Comparison of ENCODE assay signal across 19 cellular contexts in the genomic region with DNA sequence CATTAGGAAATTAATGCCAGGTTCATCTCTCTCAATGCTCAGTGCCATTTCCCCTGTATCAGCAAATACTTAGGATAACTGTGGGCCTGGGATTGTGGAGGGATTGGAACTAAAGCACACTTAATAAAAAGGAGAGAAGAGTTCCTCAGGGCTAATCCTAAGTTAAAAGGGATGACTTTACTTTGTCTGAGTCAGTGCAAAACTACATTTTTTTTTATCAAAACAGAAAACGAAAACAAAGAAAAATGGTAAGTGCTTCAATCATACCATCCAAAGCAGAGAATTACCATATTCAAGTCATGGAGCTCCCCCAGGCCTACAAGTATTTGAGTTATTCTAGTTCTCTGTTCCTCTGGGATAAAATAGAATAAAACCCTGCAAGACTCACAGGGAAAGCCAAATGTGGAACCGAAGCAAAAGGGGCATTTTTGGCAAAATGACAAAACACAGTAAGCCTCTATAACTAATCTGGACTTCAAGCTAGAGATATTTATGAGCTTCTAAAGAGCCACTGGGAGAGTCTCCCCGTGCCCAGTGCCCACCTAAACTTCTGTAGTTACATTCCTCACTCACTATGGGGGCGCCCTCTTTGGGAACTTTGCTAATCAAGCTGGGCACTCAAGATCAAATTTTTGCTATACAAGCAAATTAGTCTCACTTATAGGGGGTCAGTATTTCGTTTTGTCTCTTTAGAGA. TPM values are rescaled to one million over a fixed set of nuclear protein-coding genes. Genes with fewer than 3 reads are reported as not detected.
DNase-seq lines count a peak whose midpoint lies in the region; ATAC-seq, FAIRE-seq and TF ChIP-seq lines count a peak whose summit lies in the region.
"Had no signal": no experiment of that assay in that cellular context is flagged by ENCODE, and none has a peak within 500 bp of the region (broad histone marks: within the 10 kb centered on the region; RNA-seq: fewer than 3 reads in every experiment).

No MANE protein-coding gene starts in this region.

- 1% methylated on average over 4 of the region's 5 CpGs for WGBS in HepG2 (ENCODE audit: low lambda C conversion rate)
- WGBS in right lobe of liver (ENCODE audit: insufficient coverage, low coverage, low lambda C conversion rate, missing lambda C conversion rate): 70% methylated on average over 5 of the region's 5 CpGs

- no peak overlapping the region for H2AFZ ChIP-seq in HepG2 (ENCODE audit: low read length)

- no peaks in the 10 kb centered on the region for H3K9me3 Mint-ChIP-seq in WTC11
- no peaks in the 10 kb centered on the region for H3K9me3 Mint-ChIP-seq in activated naive CD4-positive, alpha-beta T cell treated with anti-CD3 and anti-CD28 coated beads for 36 hours
- H3K9me3 Mint-ChIP-seq: CD8-positive, alpha-beta T cell; T-cell had no signal

- ATAC-seq in HepG2: no peak
- ATAC-seq in right lobe of liver: no peak
- ATAC-seq in WTC11: peak; percentile 51
- no peak for ATAC-seq in HG03432 (IDR thresholded peaks at IDR 0.05; ENCODE audit: unreplicated experiment)
- no peak for ATAC-seq in GM18870 (IDR thresholded peaks at IDR 0.05; ENCODE audit: unreplicated experiment)
- no peak for ATAC-seq in GM21528 (IDR thresholded peaks at IDR 0.05; ENCODE audit: low FRiP score, unreplicated experiment)
- ATAC-seq: CD8-positive, alpha-beta T cell; stimulated activated naive CD8-positive, alpha-beta T cell treated with anti-CD3 and anti-CD28 coated beads, Interleukin-15, Interleukin-2, amounts not matched to agents 100 U/mL and 50 U/mL, for 24 hours; T-cell had no signal

- no peaks in the 10 kb centered on the region for H3K9me3 ChIP-seq in HepG2 (ENCODE audit: low read length)
- H3K9me3 ChIP-seq in right lobe of liver: no peaks in the 10 kb centered on the region
- H3K9me3 ChIP-seq: uterus had no signal

- TF ChIP-seq RAD21 in HepG2 (CRISPR knock-in tag; IDR thresholded peaks at IDR 0.05): no peak

- CTCF ChIA-PET in HepG2 (lab: Yijun Ruan, JAX; ENCODE audit: low intra/inter-chr PET ratio, low total read pairs) (no interaction called here), WTC11 (lab: Charles Lee) (interaction anchor here (1.0 kb wide), 1 partner anchor 371 kb away, joined by 4 read pairs; no protein-coding TSS in a partner anchor)
- CTCF ChIA-PET in activated naive CD4-positive, alpha-beta T cell treated with anti-CD3 and anti-CD28 coated beads for 36 hours (lab: Charles Lee): interaction anchor here (0.7 kb wide), 1 partner anchor 514 kb away, joined by 3 read pairs; no protein-coding TSS in a partner anchor

- H4K20me1 ChIP-seq in HepG2 (ENCODE audit: insufficient read depth, low read length): no peaks in the 10 kb centered on the region

- in situ Hi-C loops in HepG2 (cut with HindIII; ENCODE audit: extremely low pct_ligation_motif_present, low pct_unique_long_range_greater_than_20kb): no loop called here

- H3K27ac ChIP-seq in HepG2 (ENCODE audit: extremely low read length, insufficient read depth, low read length) (no peak overlapping the region), right lobe of liver (no peak overlapping the region)

- H3K27me3 ChIP-seq in HepG2 (ENCODE audit: control insufficient read depth in 1 of 2, insufficient read depth in 2 of 2, low read length in 2 of 2) (no peaks in the 10 kb centered on the region; a peak in 1 of 5 replicates), right lobe of liver (no peaks in the 10 kb centered on the region)
- H3K27me3 ChIP-seq: uterus had no signal

- DNase-seq in HepG2 (ENCODE audit: low spot score) (no peak), right lobe of liver (no peak), WTC11 (ENCODE audit: low spot score) (no peak), fibroblast of the aortic adventitia (ENCODE audit: low read depth) (peak; percentile 46)
- DNase-seq in activated naive CD4-positive, alpha-beta T cell treated with anti-CD3 and anti-CD28 coated beads for 36 hours: no peak
- DNase-seq: activated CD4-positive, CD25-positive, alpha-beta regulatory T cell; activated naive CD4-positive, alpha-beta T cell treated with anti-CD3 and anti-CD28 coated beads, Interleukin-2, amount 50 U/mL, for 16 hours; CD8-positive, alpha-beta T cell; MV-4-11; occipital lobe; small intestine; stimulated activated naive CD8-positive, alpha-beta T cell treated with anti-CD3 and anti-CD28 coated beads, Interleukin-15, Interleukin-2, amounts not matched to agents 100 U/mL and 50 U/mL, for 24 hours; T-cell; uterus had no signal

- FAIRE-seq in HepG2 (lab: Jason Lieb, UNC): no peak
- FAIRE-seq: A204.1, G401.6, small intestine had no signal

- H3K4me1 Mint-ChIP-seq in WTC11: peaks cover 22% of the 10 kb centered on the region
- peaks cover 4% of the 10 kb centered on the region for H3K4me1 Mint-ChIP-seq in activated naive CD4-positive, alpha-beta T cell treated with anti-CD3 and anti-CD28 coated beads for 36 hours (ENCODE audit: low read depth)
- H3K4me1 Mint-ChIP-seq: T-cell had no signal

- no peak overlapping the region for H3K9ac ChIP-seq in HepG2 (ENCODE audit: insufficient read depth, low read depth, low read length)

- TF ChIP-seq CTCF in HepG2 (CRISPR knock-in tag; IDR thresholded peaks at IDR 0.05) (no peak), right lobe of liver (IDR thresholded peaks at IDR 0.05) (no peak), WTC11 (IDR thresholded peaks at IDR 0.05) (no peak), fibroblast of the aortic adventitia (IDR thresholded peaks at IDR 0.05; ENCODE audit: insufficient read depth, low read length) (no peak)

- no peaks in the 10 kb centered on the region for H3K27me3 Mint-ChIP-seq in WTC11 (ENCODE audit: low read depth)
- no peaks in the 10 kb centered on the region for H3K27me3 Mint-ChIP-seq in activated naive CD4-positive, alpha-beta T cell treated with anti-CD3 and anti-CD28 coated beads for 36 hours (ENCODE audit: low read depth)

- no TSS peak for BruUV-seq in HepG2 (replicated peaks; lab: Mats Ljungman, UMichigan)

- no peak overlapping the region for H3K4me3 Mint-ChIP-seq in WTC11
- H3K4me3 Mint-ChIP-seq in activated naive CD4-positive, alpha-beta T cell treated with anti-CD3 and anti-CD28 coated beads for 36 hours: no peak overlapping the region
- H3K4me3 Mint-ChIP-seq: CD8-positive, alpha-beta T cell; T-cell had no signal

- peak overlapping the region; percentile 3; the same call in 1 of the 2 replicates for H3K27ac Mint-ChIP-seq in WTC11
- no peak overlapping the region for H3K27ac Mint-ChIP-seq in activated naive CD4-positive, alpha-beta T cell treated with anti-CD3 and anti-CD28 coated beads for 36 hours
- H3K27ac Mint-ChIP-seq: CD8-positive, alpha-beta T cell; T-cell had no signal

- H3K4me1 ChIP-seq in HepG2 (ENCODE audit: insufficient read depth, low read length) (no peaks in the 10 kb centered on the region), right lobe of liver (no peaks in the 10 kb centered on the region)
- H3K4me1 ChIP-seq: uterus had no signal

- no peak overlapping the region for H3K4me2 ChIP-seq in HepG2 (ENCODE audit: low read depth, low read length)

- no peak for TF ChIP-seq EP300 in HepG2 (IDR thresholded peaks at IDR 0.05; ENCODE audit: low read depth in 2 of 2, low read length in 2 of 2)
- no peak for TF ChIP-seq EP300 in HepG2 (CRISPR knock-in tag; IDR thresholded peaks at IDR 0.05; ENCODE audit: borderline replicate concordance)

- TF ChIP-seq POLR2A in HepG2 (IDR thresholded peaks at IDR 0.05; ENCODE audit: insufficient read depth in 1 of 2, low read depth in 2 of 2, low read length in 2 of 2): no peak
- TF ChIP-seq POLR2A in right lobe of liver (IDR thresholded peaks at IDR 0.05): no peak

- POLR2A ChIA-PET in HepG2 (lab: Yijun Ruan, JAX) (no interaction called here), WTC11 (lab: Charles Lee) (no interaction called here)

- no peaks in the 10 kb centered on the region for H3K79me2 ChIP-seq in HepG2 (ENCODE audit: insufficient read depth, low read length)

- H3K36me3 ChIP-seq in HepG2 (replicated peaks in 1 of 2; ENCODE audit: control insufficient read depth in 1 of 2, insufficient read depth in 2 of 2, low read length in 2 of 2) (no peaks in the 10 kb centered on the region), right lobe of liver (no peaks in the 10 kb centered on the region)
- H3K36me3 ChIP-seq: uterus had no signal

- intact Hi-C loops in HepG2 (cut with micrococcal nuclease; ENCODE audit: unreplicated experiment) (no loop called here), right lobe of liver (cut with DNase I) (no loop called here)
- intact Hi-C loops in activated naive CD4-positive, alpha-beta T cell treated with anti-CD3 and anti-CD28 coated beads for 36 hours (cut with micrococcal nuclease): no loop called here

- H3K36me3 Mint-ChIP-seq in WTC11: no peaks in the 10 kb centered on the region
- H3K36me3 Mint-ChIP-seq in activated naive CD4-positive, alpha-beta T cell treated with anti-CD3 and anti-CD28 coated beads for 36 hours (ENCODE audit: low read depth): no peaks in the 10 kb centered on the region
- H3K36me3 Mint-ChIP-seq: CD8-positive, alpha-beta T cell; T-cell had no signal

- H3K4me3 ChIP-seq in HepG2 (replicated peaks in 1 of 3; ENCODE audit: insufficient read depth in 1 of 3, low read depth in 2 of 3, low read length in 3 of 3) (no peak overlapping the region), right lobe of liver (no peak overlapping the region), fibroblast of the aortic adventitia (ENCODE audit: low read depth, low read length) (no peak overlapping the region)
- H3K4me3 ChIP-seq: uterus had no signal

RNA-seq across cellular contexts. Expression of a gene that starts 53.4 kb away (rescaled TPM):
- total RNA-seq in HepG2 (2016; rRNA removed; fragmentation: Illumina TruSeq; extraction: Trizol): 1.5 and 4.8 TPM in 2 replicates
- total RNA-seq in HepG2 (2016; cell fraction: cytosol; rRNA removed; fragmentation: Illumina TruSeq; extraction: Trizol; ENCODE audit: low read depth): 2.7 and 2.8 TPM in 2 replicates
- total RNA-seq in HepG2 (2016; cell fraction: insoluble cytoplasmic fraction; rRNA removed; fragmentation: Illumina TruSeq; extraction: Trizol): 1.7 and 3.4 TPM in 2 replicates
- 2.3 and 3.5 TPM in 2 replicates for total RNA-seq in HepG2 (2016; cell fraction: membrane; rRNA removed; fragmentation: Illumina TruSeq; extraction: Trizol)
- 2.8 and 3.1 TPM in 2 replicates for total RNA-seq in HepG2 (2016; cell fraction: nucleus; rRNA removed; fragmentation: Illumina TruSeq; extraction: Trizol)
- polyA plus RNA-seq in HepG2 (2011; rRNA removed): 0.50 and 0.59 TPM in 2 replicates
- polyA plus RNA-seq in HepG2 (2011; cell fraction: cytosol; rRNA removed): 0.25 and 0.54 TPM in 2 replicates
- 0.80 and 1.2 TPM in 2 replicates for polyA plus RNA-seq in HepG2 (2011; cell fraction: nucleus; rRNA removed)
- polyA plus RNA-seq in HepG2 (2012): 0.48 and 2.4 TPM in 2 replicates
- 0.29 and 0.44 TPM in 2 replicates for polyA plus RNA-seq in HepG2 (2016; cell fraction: cytosol; fragmentation: Illumina TruSeq; extraction: Trizol; ENCODE audit: low read depth)
- 3.7 and 4.3 TPM in 2 replicates for polyA plus RNA-seq in HepG2 (2016; cell fraction: insoluble cytoplasmic fraction; fragmentation: Illumina TruSeq; extraction: Trizol; ENCODE audit: low read depth)
- 1.4 and 2.0 TPM in 2 replicates for polyA plus RNA-seq in HepG2 (2016; cell fraction: membrane; fragmentation: Illumina TruSeq; extraction: Trizol; ENCODE audit: low read depth)
- polyA plus RNA-seq in HepG2 (2016; cell fraction: nucleus; fragmentation: Illumina TruSeq; extraction: Trizol; ENCODE audit: insufficient read depth, low read depth): 2.3 and 2.9 TPM in 2 replicates
- polyA minus RNA-seq in HepG2 (2011; rRNA and poly(A)+ RNA removed; ENCODE audit: low replicate concordance): 1.6 and 66.7 TPM in 2 replicates
- 0.97 and 3.5 TPM in 2 replicates for polyA minus RNA-seq in HepG2 (2011; cell fraction: cytosol; rRNA and poly(A)+ RNA removed)
- 2.2 and 2.4 TPM in 2 replicates for polyA minus RNA-seq in HepG2 (2011; cell fraction: nucleus; rRNA and poly(A)+ RNA removed)
- total RNA-seq in right lobe of liver: 10 to 100 TPM in 5 of 6 experiments, 1 to 10 TPM in 1; 7.7 to 81.6 (median 24.8) TPM
- 19.7 to 23.7 TPM (median 20.8 TPM) in 3 replicates for total RNA-seq in WTC11 (2021)
- total RNA-seq in fibroblast of the aortic adventitia (ENCODE audit: low replicate concordance): 15.5 and 52.1 TPM in 2 replicates
- total RNA-seq in activated naive CD4-positive, alpha-beta T cell treated with anti-CD3 and anti-CD28 coated beads for 36 hours: 1 to 10 TPM; 7.3 to 7.8 TPM
- total RNA-seq: CD8-positive, alpha-beta T cell had no signal
